ENCODE assay signal across 26 cellular contexts in genomic region chr2:241586564-241587264, GRCh38.
"Had no signal": no experiment of that assay in that cellular context is flagged by ENCODE, and none has a peak within 500 bp of the region (broad histone marks: within the 10 kb centered on the region; RNA-seq: fewer than 3 reads in every experiment).

No MANE protein-coding gene starts in this region.

- DNase-seq: cortex of kidney; effector CD8-positive, alpha-beta T cell; foreskin fibroblast; glutamatergic neuron; immature natural killer cell; left cardiac atrium; left ventricle myocardium inferior; lower lobe of right lung; natural killer cell; nucleus accumbens; ovary; stimulated activated CD4-positive, alpha-beta T cell treated with anti-CD3 and anti-CD28 coated beads, Interleukin-12 subunit alpha, Interleukin-12 subunit beta, amount 100 ng/mL, for 4 hours; stimulated activated naive CD4-positive, alpha-beta T cell; stomach; substantia nigra had no signal

- H2AFZ ChIP-seq: neural progenitor cell had no signal

- H3K4me1 ChIP-seq: esophagus muscularis mucosa, gastroesophageal sphincter, left ventricle myocardium inferior, lower lobe of right lung, neural progenitor cell, right atrium auricular region, stomach had no signal

- H3K27me3 ChIP-seq: dorsolateral prefrontal cortex, esophagus muscularis mucosa, gastroesophageal sphincter, neural progenitor cell, ovary, right atrium auricular region, stomach had no signal

- H3K9me3 ChIP-seq: ovary had no signal

- ATAC-seq: gastroesophageal sphincter, left cardiac atrium, lower lobe of right lung, natural killer cell had no signal

- H3K27ac ChIP-seq: dorsolateral prefrontal cortex, epithelial cell of prostate, esophagus muscularis mucosa, gastroesophageal sphincter, left ventricle myocardium inferior, lower lobe of right lung, neural progenitor cell, ovary, right atrium auricular region, stomach, thoracic aorta had no signal

- H3K9ac ChIP-seq: neural progenitor cell had no signal

- H3K4me2 ChIP-seq: neural progenitor cell had no signal

- H3K36me3 ChIP-seq: ovary had no signal

- H3K4me3 ChIP-seq: dorsolateral prefrontal cortex, esophagus muscularis mucosa, gastroesophageal sphincter, left ventricle myocardium inferior, lower lobe of right lung, neural progenitor cell, ovary, right atrium auricular region, stomach, thoracic aorta had no signal

- FAIRE-seq: endometrium, keratinocyte, small intestine, urothelium cell line had no signal
